Comparison of ENCODE assay signal across 8 cellular contexts in the genomic region with DNA sequence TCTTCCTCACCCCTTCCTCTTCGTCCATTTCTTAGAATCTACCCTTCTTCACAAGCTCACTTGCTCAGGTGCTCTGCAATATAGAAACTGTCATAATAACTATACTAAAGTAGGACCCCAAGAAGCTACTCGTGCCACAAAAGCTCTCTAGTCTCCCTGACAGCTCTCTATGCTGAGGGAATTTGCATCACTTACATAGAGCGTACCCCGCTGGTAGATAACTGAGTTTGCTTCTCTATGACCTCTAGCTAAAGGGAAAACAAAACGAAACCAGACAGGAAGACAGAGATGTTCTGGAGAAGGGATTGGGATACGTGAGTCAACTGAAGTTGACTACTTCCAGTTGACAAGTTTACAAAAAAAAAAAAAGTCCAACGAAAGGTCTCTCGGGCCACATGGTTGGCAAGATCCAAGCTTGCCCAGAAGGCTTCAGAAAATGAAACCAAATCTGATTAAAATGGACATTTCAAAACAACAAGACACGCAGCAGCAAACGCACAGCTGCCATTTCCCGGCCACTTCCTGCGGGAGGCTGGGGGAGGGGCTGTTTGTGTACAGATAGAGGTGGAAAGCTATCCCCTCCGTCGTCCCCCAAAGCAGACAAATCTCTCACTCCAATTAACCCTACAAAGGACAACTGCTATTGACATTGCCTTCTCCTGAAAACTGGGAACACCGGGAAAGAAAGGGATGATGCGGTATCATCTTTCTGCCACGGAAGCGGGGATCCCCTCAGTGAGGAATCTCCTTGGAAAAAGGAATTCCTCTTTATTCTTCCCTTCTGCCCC. TPM values are rescaled to one million over a fixed set of nuclear protein-coding genes. Genes with fewer than 3 reads are reported as not detected.
DNase-seq lines count a peak whose midpoint lies in the region; ATAC-seq and TF ChIP-seq lines count a peak whose summit lies in the region.

No MANE protein-coding gene starts in this region.

- H3K9me3 ChIP-seq in CD8-positive, alpha-beta T cell (ENCODE audit: low read length), result no peaks in the 10 kb centered on the region
- H3K9me3 ChIP-seq in HEK293 (ENCODE audit: control insufficient read depth, insufficient read depth, low read depth, low read length), result no peaks in the 10 kb centered on the region
- no peaks in the 10 kb centered on the region for H3K9me3 ChIP-seq in gastroesophageal sphincter
- H3K9me3 ChIP-seq in neuron (ENCODE audit: low read length), result no peaks in the 10 kb centered on the region

- CTCF ChIA-PET in CD8-positive, alpha-beta T cell (lab: Charles Lee), result interaction anchor here (0.6 to 1.9 kb wide), 13 partner anchors 8 to 160 kb away, joined by 3 to 9 read pairs (median 3); partner anchors contain the start of gene ATP5F1B
- CTCF ChIA-PET in HEK293 (lab: Yijun Ruan, JAX), result interaction anchor here (0.5 to 2.0 kb wide), 14 partner anchors 8 to 992 kb away, joined by 3 to 30 read pairs (median 5); partner anchors contain the start of gene RBMS2
- CTCF ChIA-PET in activated naive CD4-positive, alpha-beta T cell treated with anti-CD3 and anti-CD28 coated beads, Interleukin-2, amount 10 ng/mL, durations not matched to agents 7 days and 5 days (lab: Charles Lee), result interaction anchor here (0.9 to 2.1 kb wide), 11 partner anchors 8 to 116 kb away, joined by 3 to 19 read pairs (median 5); partner anchors contain the start of gene ATP5F1B

- H3K36me3 ChIP-seq in CD8-positive, alpha-beta T cell (ENCODE audit: insufficient read depth, low read length), result peaks cover 2% of the 10 kb centered on the region
- H3K36me3 ChIP-seq in HEK293 (ENCODE audit: control insufficient read depth in 2 of 2, insufficient read depth in 1 of 2, low read length in 2 of 2), result peaks cover 15 to 22% of the 10 kb centered on the region in 2 experiments; a peak in 2 of 3 replicates
- H3K36me3 ChIP-seq in gastroesophageal sphincter, result peaks cover 0 to 15% of the 10 kb centered on the region in 2 donors
- H3K36me3 ChIP-seq in neuron (ENCODE audit: insufficient read depth, low read length), result peaks cover 6% of the 10 kb centered on the region

- H3K36me3 Mint-ChIP-seq in CD8-positive, alpha-beta T cell, result peaks cover 44% of the 10 kb centered on the region
- H3K36me3 Mint-ChIP-seq in activated naive CD4-positive, alpha-beta T cell treated with anti-CD3 and anti-CD28 coated beads, Interleukin-2, amount 10 ng/mL, durations not matched to agents 7 days and 5 days, result peaks cover 37% of the 10 kb centered on the region

- intact Hi-C loops in CD8-positive, alpha-beta T cell (cut with DNase I, micrococcal nuclease), result loop anchor here (1.0 kb wide), 2 partner anchors 7 to 108 kb away; partner anchors contain the start of gene RBMS2 (in 1 of the 2)

- peak overlapping the region; percentile 93 for H3K27ac Mint-ChIP-seq in CD8-positive, alpha-beta T cell
- H3K27ac Mint-ChIP-seq in activated naive CD4-positive, alpha-beta T cell treated with anti-CD3 and anti-CD28 coated beads, Interleukin-2, amount 10 ng/mL, durations not matched to agents 7 days and 5 days, result peak overlapping the region; percentile 93

- peak overlapping the region; percentile 84 for H3K27ac ChIP-seq in CD8-positive, alpha-beta T cell (ENCODE audit: low read depth, low read length)
- H3K27ac ChIP-seq in HEK293 (ENCODE audit: extremely low read depth, low read depth, low read length) (peak overlapping the region; percentile 88), gastroesophageal sphincter (peak overlapping the region; percentile 77 to 96 (median 91))

- no peak for TF ChIP-seq POLR2A in gastroesophageal sphincter (IDR thresholded peaks at IDR 0.05)

- peak overlapping the region; percentile 77 for H2AFZ ChIP-seq in neuron (ENCODE audit: low read depth, low read length)

- ATAC-seq in CD8-positive, alpha-beta T cell, result peak; percentile 54
- ATAC-seq in gastroesophageal sphincter (peak; percentile 26), HG02852 (IDR thresholded peaks at IDR 0.05; ENCODE audit: unreplicated experiment) (no peak)

- no peak for TF ChIP-seq EP300 in gastroesophageal sphincter (IDR thresholded peaks at IDR 0.05)

- DNase-seq in CD8-positive, alpha-beta T cell, result peak; percentile 36 to 83 (median 65)
- DNase-seq in RPMI8226 (peak; percentile 85), ureter (ENCODE audit: low spot score) (peak; percentile 65)
- DNase-seq in activated naive CD4-positive, alpha-beta T cell treated with anti-CD3 and anti-CD28 coated beads, Interleukin-2, amount 10 ng/mL, durations not matched to agents 7 days and 5 days, result peak; percentile 85

- peak overlapping the region; percentile 82 for H3K4me3 Mint-ChIP-seq in CD8-positive, alpha-beta T cell
- peak overlapping the region; percentile 84 for H3K4me3 Mint-ChIP-seq in activated naive CD4-positive, alpha-beta T cell treated with anti-CD3 and anti-CD28 coated beads, Interleukin-2, amount 10 ng/mL, durations not matched to agents 7 days and 5 days

- 0 to 2% methylated on average over 10 to 17 of the region's 18 CpGs for WGBS in gastroesophageal sphincter (ENCODE audit: low coverage in 1 of 2), 2 donors

- no peak for TF ChIP-seq CTCF in CD8-positive, alpha-beta T cell (IDR thresholded peaks at IDR 0.05)
- TF ChIP-seq CTCF in HEK293 (tag by site-specific recombination; IDR thresholded peaks at IDR 0.05) (no peak), gastroesophageal sphincter (IDR thresholded peaks at IDR 0.05) (no peak)

- no peaks in the 10 kb centered on the region for H3K9me3 Mint-ChIP-seq in CD8-positive, alpha-beta T cell
- no peaks in the 10 kb centered on the region for H3K9me3 Mint-ChIP-seq in activated naive CD4-positive, alpha-beta T cell treated with anti-CD3 and anti-CD28 coated beads, Interleukin-2, amount 10 ng/mL, durations not matched to agents 7 days and 5 days

- H3K4me1 Mint-ChIP-seq in CD8-positive, alpha-beta T cell (ENCODE audit: low read depth), result peaks cover 68% of the 10 kb centered on the region
- H3K4me1 Mint-ChIP-seq in activated naive CD4-positive, alpha-beta T cell treated with anti-CD3 and anti-CD28 coated beads, Interleukin-2, amount 10 ng/mL, durations not matched to agents 7 days and 5 days, result peaks cover 74% of the 10 kb centered on the region

- POLR2A ChIA-PET in CD8-positive, alpha-beta T cell (lab: Charles Lee), result interaction anchor here (0.6 to 3.0 kb wide), 28 partner anchors 8 to 655 kb away, joined by 3 to 35 read pairs (median 4); partner anchors contain the start of genes ATP5F1B, GLS2, NACA and PA2G4
- POLR2A ChIA-PET in HEK293 (lab: Yijun Ruan, JAX), result interaction anchor here (0.5 to 1.4 kb wide), 15 partner anchors 8 to 501 kb away, joined by 3 to 9 read pairs (median 3); partner anchors contain the start of genes ESYT1, LRP1, NACA and PTGES3

- no peaks in the 10 kb centered on the region for H3K27me3 ChIP-seq in CD8-positive, alpha-beta T cell (ENCODE audit: insufficient read depth, low read length)
- H3K27me3 ChIP-seq in gastroesophageal sphincter (no peaks in the 10 kb centered on the region), neuron (ENCODE audit: insufficient read depth, low read length) (no peaks in the 10 kb centered on the region)

- H3K4me1 ChIP-seq in CD8-positive, alpha-beta T cell (ENCODE audit: insufficient read depth, low read length), result peaks cover 55% of the 10 kb centered on the region
- H3K4me1 ChIP-seq in HEK293 (ENCODE audit: control insufficient read depth, insufficient read depth, low read length) (peaks cover 26% of the 10 kb centered on the region), gastroesophageal sphincter (peaks cover 9 to 87% (median 61%) of the 10 kb centered on the region in 3 donors), neuron (ENCODE audit: insufficient read depth, low read length) (peaks cover 37% of the 10 kb centered on the region)

- no peaks in the 10 kb centered on the region for H3K27me3 Mint-ChIP-seq in CD8-positive, alpha-beta T cell (ENCODE audit: low read depth)
- no peaks in the 10 kb centered on the region for H3K27me3 Mint-ChIP-seq in activated naive CD4-positive, alpha-beta T cell treated with anti-CD3 and anti-CD28 coated beads, Interleukin-2, amount 10 ng/mL, durations not matched to agents 7 days and 5 days

- H3K4me3 ChIP-seq in CD8-positive, alpha-beta T cell (ENCODE audit: low read depth, low read length), result peak overlapping the region; percentile 74
- H3K4me3 ChIP-seq in HEK293 (ENCODE audit: low read depth, low read length), result peak overlapping the region; percentile 95
- H3K4me3 ChIP-seq in gastroesophageal sphincter, result peak overlapping the region; percentile 83 to 86
- H3K4me3 ChIP-seq in neuron (ENCODE audit: low read length), result peak overlapping the region; percentile 88

TF ChIP-seq in HEK293, 187 proteins besides CTCF, POLR2A, EP300 and RAD21 (continues in another document):
- peak; percentile 44; the same call in 1 of the 2 replicates for TF ChIP-seq ZBTB7A (tag by site-specific recombination; IDR thresholded peaks at IDR 0.05; ENCODE audit: low read depth)
- TF ChIP-seq, protein P1, sequence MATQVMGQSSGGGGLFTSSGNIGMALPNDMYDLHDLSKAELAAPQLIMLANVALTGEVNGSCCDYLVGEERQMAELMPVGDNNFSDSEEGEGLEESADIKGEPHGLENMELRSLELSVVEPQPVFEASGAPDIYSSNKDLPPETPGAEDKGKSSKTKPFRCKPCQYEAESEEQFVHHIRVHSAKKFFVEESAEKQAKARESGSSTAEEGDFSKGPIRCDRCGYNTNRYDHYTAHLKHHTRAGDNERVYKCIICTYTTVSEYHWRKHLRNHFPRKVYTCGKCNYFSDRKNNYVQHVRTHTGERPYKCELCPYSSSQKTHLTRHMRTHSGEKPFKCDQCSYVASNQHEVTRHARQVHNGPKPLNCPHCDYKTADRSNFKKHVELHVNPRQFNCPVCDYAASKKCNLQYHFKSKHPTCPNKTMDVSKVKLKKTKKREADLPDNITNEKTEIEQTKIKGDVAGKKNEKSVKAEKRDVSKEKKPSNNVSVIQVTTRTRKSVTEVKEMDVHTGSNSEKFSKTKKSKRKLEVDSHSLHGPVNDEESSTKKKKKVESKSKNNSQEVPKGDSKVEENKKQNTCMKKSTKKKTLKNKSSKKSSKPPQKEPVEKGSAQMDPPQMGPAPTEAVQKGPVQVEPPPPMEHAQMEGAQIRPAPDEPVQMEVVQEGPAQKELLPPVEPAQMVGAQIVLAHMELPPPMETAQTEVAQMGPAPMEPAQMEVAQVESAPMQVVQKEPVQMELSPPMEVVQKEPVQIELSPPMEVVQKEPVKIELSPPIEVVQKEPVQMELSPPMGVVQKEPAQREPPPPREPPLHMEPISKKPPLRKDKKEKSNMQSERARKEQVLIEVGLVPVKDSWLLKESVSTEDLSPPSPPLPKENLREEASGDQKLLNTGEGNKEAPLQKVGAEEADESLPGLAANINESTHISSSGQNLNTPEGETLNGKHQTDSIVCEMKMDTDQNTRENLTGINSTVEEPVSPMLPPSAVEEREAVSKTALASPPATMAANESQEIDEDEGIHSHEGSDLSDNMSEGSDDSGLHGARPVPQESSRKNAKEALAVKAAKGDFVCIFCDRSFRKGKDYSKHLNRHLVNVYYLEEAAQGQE (tag by site-specific recombination; IDR thresholded peaks at IDR 0.05), result peak; percentile 23; the same call in 1 of the 2 replicates

RNA-seq across cellular contexts. Expression of gene BAZ2A, which starts 1.3 kb away (rescaled TPM):
- total RNA-seq in CD8-positive, alpha-beta T cell, result 100 to 1,000 TPM; 197 to 198 TPM
- total RNA-seq in gastroesophageal sphincter (10 to 100 TPM; 32.1 to 73.2 (median 54.6) TPM), ureter (141 TPM)

RNA-seq across cellular contexts. Expression of gene ATP5F1B, which starts 16.9 kb away (rescaled TPM):
- 100 to 1,000 TPM; 417 to 429 TPM for total RNA-seq in CD8-positive, alpha-beta T cell
- total RNA-seq in gastroesophageal sphincter (100 to 1,000 TPM; 315 to 472 (median 432) TPM), ureter (601 TPM)

RNA-seq across cellular contexts. Expression of gene PTGES3, which starts 59.2 kb away (rescaled TPM):
- 100 to 1,000 TPM; 148 to 154 TPM for total RNA-seq in CD8-positive, alpha-beta T cell
- total RNA-seq in gastroesophageal sphincter, result 100 to 1,000 TPM in 2 of 4 donors, 10 to 100 TPM in 2; 73.5 to 115 (median 104) TPM
- total RNA-seq in ureter, result 212 TPM
